In the genomic region with DNA sequence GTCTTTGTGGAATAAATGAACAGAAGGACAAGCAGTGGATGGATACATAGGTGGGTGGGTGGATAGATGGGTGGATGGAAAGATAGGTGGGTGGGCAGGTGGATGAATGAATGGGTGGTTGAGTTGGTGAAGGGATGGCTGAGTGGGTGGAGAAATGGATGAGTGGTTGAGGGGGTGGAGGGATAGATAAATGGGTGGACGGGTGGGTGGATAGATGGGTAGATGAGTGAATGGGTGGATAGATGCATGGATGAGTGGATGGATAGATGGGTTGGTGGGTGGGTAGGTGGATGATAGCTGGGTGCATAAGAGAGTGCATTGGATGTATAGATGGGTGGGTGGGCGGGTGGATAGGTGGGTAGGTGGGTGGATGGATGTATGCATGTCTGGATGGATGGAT, we compare ENCODE assay signal across 3 cellular contexts.
DNase-seq lines count a peak whose midpoint lies in the region; TF ChIP-seq lines count a peak whose summit lies in the region.
"Not testable (repeated sequence)": the region's sequence is repeated elsewhere in the genome, so short reads cannot be mapped to it uniquely, and the experiment has no call there.

No MANE protein-coding gene starts in this region.

- intact Hi-C loops in activated CD4-positive, alpha-beta T cell treated with anti-CD3 and anti-CD28 coated beads, Interleukin-2, amount 10 ng/mL, durations not matched to agents 24 days and 14 days (cut with micrococcal nuclease), result not testable (repeated sequence)

- peak overlapping the region; percentile 38 for H3K27ac Mint-ChIP-seq in activated CD4-positive, alpha-beta T cell treated with anti-CD3 and anti-CD28 coated beads, Interleukin-2, amount 10 ng/mL, durations not matched to agents 24 days and 14 days
- peak overlapping the region; percentile 22 for H3K27ac Mint-ChIP-seq in nephron progenitor cell

- H3K36me3 ChIP-seq in HEK293 (ENCODE audit: control insufficient read depth in 2 of 2, insufficient read depth in 1 of 2, low read length in 2 of 2), result not testable (repeated sequence)

- not testable (repeated sequence) for H3K27ac ChIP-seq in HEK293 (ENCODE audit: extremely low read depth, low read depth, low read length)

- not testable (repeated sequence) for H3K4me3 Mint-ChIP-seq in activated CD4-positive, alpha-beta T cell treated with anti-CD3 and anti-CD28 coated beads, Interleukin-2, amount 10 ng/mL, durations not matched to agents 24 days and 14 days; nephron progenitor cell

- not testable (repeated sequence) for H3K4me1 ChIP-seq in HEK293 (ENCODE audit: control insufficient read depth, insufficient read depth, low read length)

- not testable (repeated sequence) for DNase-seq in activated CD4-positive, alpha-beta T cell treated with anti-CD3 and anti-CD28 coated beads, Interleukin-2, amount 10 ng/mL, durations not matched to agents 24 days and 14 days; nephron progenitor cell

- CTCF ChIA-PET in HEK293 (lab: Yijun Ruan, JAX), result not testable (repeated sequence)

- H3K4me3 ChIP-seq in HEK293 (ENCODE audit: low read depth, low read length), result not testable (repeated sequence)

- not testable (repeated sequence) for H3K4me1 Mint-ChIP-seq in activated CD4-positive, alpha-beta T cell treated with anti-CD3 and anti-CD28 coated beads, Interleukin-2, amount 10 ng/mL, durations not matched to agents 24 days and 14 days; nephron progenitor cell

- H3K9me3 ChIP-seq in HEK293 (ENCODE audit: control insufficient read depth, insufficient read depth, low read depth, low read length), result not testable (repeated sequence)

- not testable (repeated sequence) for H3K36me3 Mint-ChIP-seq in activated CD4-positive, alpha-beta T cell treated with anti-CD3 and anti-CD28 coated beads, Interleukin-2, amount 10 ng/mL, durations not matched to agents 24 days and 14 days (ENCODE audit: low read depth); nephron progenitor cell (ENCODE audit: low read depth)

- TF ChIP-seq CTCF in HEK293 (tag by site-specific recombination; IDR thresholded peaks at IDR 0.05); nephron progenitor cell (IDR thresholded peaks at IDR 0.05): not testable (repeated sequence)

- not testable (repeated sequence) for H3K9me3 Mint-ChIP-seq in activated CD4-positive, alpha-beta T cell treated with anti-CD3 and anti-CD28 coated beads, Interleukin-2, amount 10 ng/mL, durations not matched to agents 24 days and 14 days; nephron progenitor cell

- POLR2A ChIA-PET in HEK293 (lab: Yijun Ruan, JAX), result not testable (repeated sequence)

- not testable (repeated sequence) for H3K27me3 Mint-ChIP-seq in activated CD4-positive, alpha-beta T cell treated with anti-CD3 and anti-CD28 coated beads, Interleukin-2, amount 10 ng/mL, durations not matched to agents 24 days and 14 days
- peaks cover 25% of the 10 kb centered on the region for H3K27me3 Mint-ChIP-seq in nephron progenitor cell (ENCODE audit: low read depth, poor library complexity)

TF ChIP-seq in HEK293, 187 proteins besides CTCF, POLR2A, EP300 and RAD21:
- peak; percentile 95 for TF ChIP-seq EGR2 (tag by site-specific recombination; IDR thresholded peaks at IDR 0.05; ENCODE audit: low read depth)
- peak; percentile 85 for TF ChIP-seq ZFHX2 (tag by site-specific recombination; conservative IDR thresholded peaks at IDR 0.05)
